1 cellular context compared by ENCODE assay signal in the genomic region with DNA sequence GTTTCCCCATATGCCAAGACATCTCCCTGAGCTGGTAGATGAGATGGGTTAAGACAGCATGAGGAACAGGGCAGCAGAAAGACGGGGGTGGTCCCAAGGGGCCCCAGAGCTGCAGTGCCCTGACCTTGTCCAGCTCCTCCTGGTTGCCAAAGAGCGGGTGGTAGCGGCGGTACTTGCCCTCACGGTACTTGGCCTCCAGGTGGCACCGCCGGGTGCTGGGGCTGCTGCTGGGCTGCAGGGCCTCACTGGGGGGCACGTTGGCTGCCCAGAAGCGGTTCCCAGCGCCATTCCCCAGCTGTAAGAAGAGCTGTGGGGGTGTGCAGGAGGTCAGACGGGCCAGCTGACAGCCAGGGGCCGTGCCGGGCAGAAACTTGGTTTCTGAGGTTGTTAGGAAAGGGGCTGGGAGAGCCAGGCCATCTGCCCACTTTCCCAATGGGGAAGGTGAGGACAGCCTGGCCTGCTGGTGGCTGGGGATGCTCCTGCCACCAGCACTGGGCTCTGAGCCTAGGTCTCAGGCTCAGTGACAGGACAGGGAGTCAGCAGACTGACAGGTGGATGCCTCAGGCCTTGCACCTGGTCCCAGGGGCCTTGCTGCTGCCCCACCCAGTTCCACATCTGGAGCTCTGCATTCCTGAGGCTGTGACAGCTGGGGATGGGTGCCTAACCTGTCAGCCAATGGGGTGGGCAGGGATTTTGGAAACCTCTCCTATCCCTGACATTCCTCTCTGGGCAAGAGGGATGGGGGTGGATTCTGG.
TF ChIP-seq lines count a peak whose summit lies in the region.

No MANE protein-coding gene starts in this region.

TF ChIP-seq in IMR-90, 13 proteins besides CTCF, POLR2A, EP300 and RAD21 (continued from another document):
- TF ChIP-seq, protein P1, sequence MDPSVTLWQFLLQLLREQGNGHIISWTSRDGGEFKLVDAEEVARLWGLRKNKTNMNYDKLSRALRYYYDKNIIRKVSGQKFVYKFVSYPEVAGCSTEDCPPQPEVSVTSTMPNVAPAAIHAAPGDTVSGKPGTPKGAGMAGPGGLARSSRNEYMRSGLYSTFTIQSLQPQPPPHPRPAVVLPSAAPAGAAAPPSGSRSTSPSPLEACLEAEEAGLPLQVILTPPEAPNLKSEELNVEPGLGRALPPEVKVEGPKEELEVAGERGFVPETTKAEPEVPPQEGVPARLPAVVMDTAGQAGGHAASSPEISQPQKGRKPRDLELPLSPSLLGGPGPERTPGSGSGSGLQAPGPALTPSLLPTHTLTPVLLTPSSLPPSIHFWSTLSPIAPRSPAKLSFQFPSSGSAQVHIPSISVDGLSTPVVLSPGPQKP (IDR thresholded peaks at IDR 0.05; ENCODE audit: borderline replicate concordance, low read depth, low read length) = no peak
- TF ChIP-seq BHLHE40 (IDR thresholded peaks at IDR 0.05; ENCODE audit: low read depth, low read length) (no peak), SMC3 (IDR thresholded peaks at IDR 0.05; ENCODE audit: low read depth, low read length) (no peak), RCOR1 (IDR thresholded peaks at IDR 0.05; ENCODE audit: insufficient replicate concordance, low read length) (no peak), CHD1 (IDR thresholded peaks at IDR 0.05; ENCODE audit: low read depth, low read length) (no peak)
